1 cellular context compared by ENCODE assay signal in the genomic region with DNA sequence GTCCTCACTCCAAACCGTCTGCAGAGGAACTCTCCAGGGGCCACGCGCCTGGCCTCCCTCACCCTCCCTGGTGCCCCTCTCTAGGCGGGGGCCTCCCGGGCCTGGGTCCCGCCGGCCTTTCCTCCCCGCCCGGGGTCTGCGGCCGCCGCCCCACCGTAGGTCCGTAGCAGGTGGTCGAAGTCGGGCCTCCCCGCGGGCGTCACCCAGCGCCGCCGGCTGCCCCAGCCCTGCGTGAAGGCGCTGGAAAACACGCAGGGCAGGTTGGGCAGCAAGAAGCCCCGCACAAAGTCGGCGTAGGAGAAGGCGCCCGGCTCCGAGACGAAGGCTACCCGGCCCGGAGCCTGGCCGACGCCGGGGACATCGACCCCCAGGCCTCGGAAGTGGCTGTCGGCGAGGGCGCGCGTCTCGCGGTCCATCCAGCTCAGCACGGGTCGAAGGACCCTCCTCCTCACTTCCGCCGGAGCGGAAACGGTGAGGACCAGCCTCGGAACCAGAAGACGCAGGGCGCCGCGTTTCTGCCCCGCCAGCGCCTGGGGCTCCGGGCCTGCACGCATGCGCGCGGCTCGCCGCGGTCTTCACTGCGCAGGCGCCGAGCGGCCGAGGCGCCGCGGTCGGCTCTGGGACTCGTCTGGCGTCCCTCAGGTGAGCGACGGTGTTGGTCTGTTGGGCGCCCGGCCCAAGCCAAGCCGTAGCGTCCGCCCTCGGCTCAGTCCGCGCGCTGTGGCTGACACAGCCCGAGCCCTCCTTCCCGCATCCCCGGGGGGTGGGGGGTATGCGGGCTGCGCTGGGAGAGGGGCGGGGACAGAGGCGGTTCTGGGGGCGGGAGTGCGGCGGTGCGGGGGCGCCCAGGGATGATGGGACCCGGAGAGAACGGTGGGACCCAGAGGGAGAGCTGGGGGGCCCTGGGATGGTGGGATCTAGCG.
TF ChIP-seq lines count a peak whose summit lies in the region.

A gene with protein sequence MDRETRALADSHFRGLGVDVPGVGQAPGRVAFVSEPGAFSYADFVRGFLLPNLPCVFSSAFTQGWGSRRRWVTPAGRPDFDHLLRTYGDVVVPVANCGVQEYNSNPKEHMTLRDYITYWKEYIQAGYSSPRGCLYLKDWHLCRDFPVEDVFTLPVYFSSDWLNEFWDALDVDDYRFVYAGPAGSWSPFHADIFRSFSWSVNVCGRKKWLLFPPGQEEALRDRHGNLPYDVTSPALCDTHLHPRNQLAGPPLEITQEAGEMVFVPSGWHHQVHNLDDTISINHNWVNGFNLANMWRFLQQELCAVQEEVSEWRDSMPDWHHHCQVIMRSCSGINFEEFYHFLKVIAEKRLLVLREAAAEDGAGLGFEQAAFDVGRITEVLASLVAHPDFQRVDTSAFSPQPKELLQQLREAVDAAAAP (minus strand): TSS at position 445 of the 923 bp plus-strand sequence. CDS start 29 bp downstream, at position 416.
A gene with protein sequence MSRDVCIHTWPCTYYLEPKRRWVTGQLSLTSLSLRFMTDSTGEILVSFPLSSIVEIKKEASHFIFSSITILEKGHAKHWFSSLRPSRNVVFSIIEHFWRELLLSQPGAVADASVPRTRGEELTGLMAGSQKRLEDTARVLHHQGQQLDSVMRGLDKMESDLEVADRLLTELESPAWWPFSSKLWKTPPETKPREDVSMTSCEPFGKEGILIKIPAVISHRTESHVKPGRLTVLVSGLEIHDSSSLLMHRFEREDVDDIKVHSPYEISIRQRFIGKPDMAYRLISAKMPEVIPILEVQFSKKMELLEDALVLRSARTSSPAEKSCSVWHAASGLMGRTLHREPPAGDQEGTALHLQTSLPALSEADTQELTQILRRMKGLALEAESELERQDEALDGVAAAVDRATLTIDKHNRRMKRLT (plus strand): TSS at position 578 of the 923 bp plus-strand sequence. CDS start 12,302 bp downstream, outside the sequence.

TF ChIP-seq in A549, 52 proteins besides CTCF, POLR2A, EP300 and RAD21 (continued from another document):
- TF ChIP-seq, protein P1, sequence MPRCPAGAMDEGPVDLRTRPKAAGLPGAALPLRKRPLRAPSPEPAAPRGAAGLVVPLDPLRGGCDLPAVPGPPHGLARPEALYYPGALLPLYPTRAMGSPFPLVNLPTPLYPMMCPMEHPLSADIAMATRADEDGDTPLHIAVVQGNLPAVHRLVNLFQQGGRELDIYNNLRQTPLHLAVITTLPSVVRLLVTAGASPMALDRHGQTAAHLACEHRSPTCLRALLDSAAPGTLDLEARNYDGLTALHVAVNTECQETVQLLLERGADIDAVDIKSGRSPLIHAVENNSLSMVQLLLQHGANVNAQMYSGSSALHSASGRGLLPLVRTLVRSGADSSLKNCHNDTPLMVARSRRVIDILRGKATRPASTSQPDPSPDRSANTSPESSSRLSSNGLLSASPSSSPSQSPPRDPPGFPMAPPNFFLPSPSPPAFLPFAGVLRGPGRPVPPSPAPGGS (IDR thresholded peaks at IDR 0.05) = peak; percentile 78
- TF ChIP-seq ZNF302 (CRISPR knock-in tag; IDR thresholded peaks at IDR 0.05) (no peak), POLR2AphosphoS2 (conservative IDR thresholded peaks at IDR 0.05; ENCODE audit: low read length) (no peak), CBX8 (IDR thresholded peaks at IDR 0.05) (no peak), E2F6 (IDR thresholded peaks at IDR 0.05; ENCODE audit: borderline replicate concordance, low read depth) (peak; percentile 83), REST (IDR thresholded peaks at IDR 0.05) (peak; percentile 46; the same call in 1 of the 2 replicates), CEBPB (IDR thresholded peaks at IDR 0.05) (peak in 1 of 2 experiments; percentile 9; a peak in 1 of 4 replicates), JUN (IDR thresholded peaks at IDR 0.05) (peak; percentile 62 to 96; a peak in 4 of 5 replicates), FOXS1 (CRISPR knock-in tag; IDR thresholded peaks at IDR 0.05) (peak; percentile 53; the same call in 1 of the 2 replicates)
- TF ChIP-seq, protein P2, sequence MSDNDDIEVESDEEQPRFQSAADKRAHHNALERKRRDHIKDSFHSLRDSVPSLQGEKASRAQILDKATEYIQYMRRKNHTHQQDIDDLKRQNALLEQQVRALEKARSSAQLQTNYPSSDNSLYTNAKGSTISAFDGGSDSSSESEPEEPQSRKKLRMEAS (IDR thresholded peaks at IDR 0.05) = peak; percentile 94
